ENCODE assay signal across 19 cellular contexts in genomic region chr9:130793589-130793988, GRCh38. TPM values are rescaled to one million over a fixed set of nuclear protein-coding genes. Genes with fewer than 3 reads are reported as not detected.
A peak's percentile ranks its signal among the peaks of the same experiment; 100 is the strongest.
DNase-seq lines count a peak whose midpoint lies in the region; ATAC-seq, FAIRE-seq and TF ChIP-seq lines count a peak whose summit lies in the region.
"Had no signal": no experiment of that assay in that cellular context is flagged by ENCODE, and none has a peak within 500 bp of the region (broad histone marks: within the 10 kb centered on the region; RNA-seq: fewer than 3 reads in every experiment).

No MANE protein-coding gene starts in this region.

- DNase-seq in T-helper 17 cell (no peak), left colon (no peak), small intestine (peak; percentile 14), uterus (no peak), NCI-H2029 treated with DMSO at 0.1 percent for 48 hours (lab: John Stamatoyannopoulos, UW) (no peak)
- DNase-seq in stimulated activated CD4-positive, alpha-beta T cell treated with anti-CD3 and anti-CD28 coated beads, Interleukin-1b, Interleukin-23, amount 100 ng/mL, for 48 hours = no peak
- DNase-seq: AML-193; Caco-2; CD4-positive, alpha-beta T cell; GOT3; H7 had no signal

- no peak for TF ChIP-seq CTCF in uterus (IDR thresholded peaks at IDR 0.05)

- H3K4me1 Mint-ChIP-seq in T-helper 17 cell = peaks cover 5% of the 10 kb centered on the region

- ATAC-seq in T-helper 17 cell (no peak), left colon (peak; percentile 67), HG03025 (IDR thresholded peaks at IDR 0.05; ENCODE audit: low FRiP score, unreplicated experiment) (no peak), GM18870 (IDR thresholded peaks at IDR 0.05; ENCODE audit: unreplicated experiment) (no peak)
- ATAC-seq: HCT116, HepG2 had no signal

- 86 to 92% (median 91%) methylated on average over 7 of the region's 7 CpGs for WGBS in small intestine, 3 donors

- H3K27ac Mint-ChIP-seq in T-helper 17 cell = peak overlapping the region; percentile 53
- H3K27ac Mint-ChIP-seq: CD4-positive, alpha-beta T cell; IgD-negative memory B cell had no signal

- no peaks in the 10 kb centered on the region for H3K27me3 ChIP-seq in small intestine (ENCODE audit: control insufficient read depth in 2 of 2, insufficient read depth in 2 of 2, low read length in 2 of 2)
- no peaks in the 10 kb centered on the region for H3K27me3 ChIP-seq in uterus

- peaks cover 0 to 4% of the 10 kb centered on the region in 2 donors for H3K4me1 ChIP-seq in small intestine (ENCODE audit: control insufficient read depth in 2 of 2, insufficient read depth in 1 of 2, low read depth in 1 of 2, low read length in 1 of 2)
- H3K4me1 ChIP-seq in uterus = peaks cover 0 to 6% of the 10 kb centered on the region in 2 donors
- H3K4me1 ChIP-seq: Caco-2 had no signal

- H3K4me3 ChIP-seq in small intestine (ENCODE audit: low read depth in 1 of 2, low read length in 2 of 2) = no peak overlapping the region
- H3K4me3 ChIP-seq in uterus = no peak overlapping the region

- FAIRE-seq in small intestine (lab: Jason Lieb, UNC) = no peak
- FAIRE-seq: A204.1, D721Med had no signal

- H3K36me3 ChIP-seq in small intestine (ENCODE audit: control insufficient read depth in 2 of 2, insufficient read depth in 2 of 2, low read length in 2 of 2) (no peaks in the 10 kb centered on the region), uterus (no peaks in the 10 kb centered on the region)

- intact Hi-C loops in left colon (cut with DNase I, micrococcal nuclease) = no loop called here
- intact Hi-C loops in uterus (cut with DNase I; ENCODE audit: low total_unique reads) = no loop called here

- no peak for TF ChIP-seq POLR2A in uterus (IDR thresholded peaks at IDR 0.05)

- H3K4me3 Mint-ChIP-seq in T-helper 17 cell = no peak overlapping the region
- H3K4me3 Mint-ChIP-seq: CD4-positive, alpha-beta T cell; IgD-negative memory B cell had no signal

- no peaks in the 10 kb centered on the region for H3K27me3 Mint-ChIP-seq in T-helper 17 cell
- H3K27me3 Mint-ChIP-seq: CD4-positive, alpha-beta T cell; IgD-negative memory B cell had no signal

- no peak overlapping the region for H3K27ac ChIP-seq in small intestine (ENCODE audit: low read depth in 1 of 2, low read length in 1 of 2)
- H3K27ac ChIP-seq in uterus = peak overlapping the region; percentile 16 to 56
- H3K27ac ChIP-seq: C4-2B had no signal

- H3K36me3 Mint-ChIP-seq in T-helper 17 cell (ENCODE audit: low read depth) = peaks cover 2% of the 10 kb centered on the region

- H3K9me3 ChIP-seq in T-helper 17 cell (ENCODE audit: control insufficient read depth, low read length, poor library complexity, severe bottlenecking) = no peaks in the 10 kb centered on the region
- no peaks in the 10 kb centered on the region for H3K9me3 ChIP-seq in small intestine (ENCODE audit: control insufficient read depth, low read depth)
- H3K9me3 ChIP-seq in uterus = no peaks in the 10 kb centered on the region

RNA-seq across cellular contexts. Expression of gene ABL1, which starts 41.5 kb away (rescaled TPM):
- total RNA-seq in T-helper 17 cell (10 to 100 TPM; 34.9 to 35.8 TPM), left colon (10 to 100 TPM; 79.0 to 93.9 TPM), uterus (100 to 1,000 TPM in 1 of 4 donors, 10 to 100 TPM in 3; 22.5 to 117 (median 57.8) TPM)
- 10 to 100 TPM in 2 of 3 donors, 1 to 10 TPM in 1; 8.7 to 42.1 (median 14.1) TPM for polyA plus RNA-seq in small intestine

Comparison
In these comparisons a context has a peak if more than half of its experiments do, and no peak if none do; other contexts are left out.
1. H3K27ac ChIP-seq: peak in uterus (2 of 2); none in small intestine (0 of 2).